ENCODE assay signal across 8 cellular contexts in the genomic region with DNA sequence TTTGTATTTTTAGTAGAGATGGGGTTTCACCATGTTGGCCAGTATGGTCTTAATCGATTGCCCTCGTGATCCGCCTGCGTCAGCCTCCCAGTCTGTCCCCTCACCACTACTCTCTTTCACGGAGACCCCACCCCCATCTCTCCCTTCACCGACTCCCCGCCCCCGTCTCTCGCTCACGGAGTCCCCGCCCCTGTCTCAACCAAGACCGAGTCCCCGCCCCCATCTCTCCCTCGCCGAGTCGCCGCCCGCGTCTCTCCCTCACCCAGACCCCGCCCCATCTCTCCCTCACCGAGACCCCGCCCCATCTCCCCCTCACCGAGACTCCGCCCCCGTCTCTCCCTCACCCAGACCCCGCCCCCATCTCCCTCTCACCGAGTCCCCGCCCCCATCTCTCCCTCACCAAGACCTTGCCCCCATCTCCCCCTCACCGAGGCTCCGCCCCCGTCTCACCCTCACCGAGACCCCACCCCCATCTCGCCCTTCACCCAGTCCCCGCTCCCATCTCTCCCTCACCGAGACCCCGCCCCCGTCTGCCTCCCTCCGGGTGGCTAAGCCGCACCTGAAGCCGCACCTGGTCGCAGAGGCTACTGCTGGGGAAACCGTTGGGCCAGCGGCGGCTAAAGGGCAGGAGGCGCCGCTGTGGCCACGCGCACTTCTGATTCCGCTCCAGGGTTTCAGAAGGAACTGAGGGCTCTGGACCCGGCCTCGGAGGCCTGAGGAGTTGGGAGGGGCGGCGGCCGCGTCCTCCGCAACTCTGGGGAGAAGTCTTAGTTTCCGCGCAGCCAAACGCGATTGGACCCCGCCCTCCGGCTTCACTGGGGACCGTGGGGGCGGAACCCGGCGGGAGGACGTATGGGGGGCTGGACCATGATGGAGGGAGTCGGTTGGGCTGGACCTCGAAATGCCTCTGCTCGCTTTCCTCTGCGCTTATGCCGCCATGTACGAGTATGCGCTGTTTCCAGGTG. TPM values are rescaled to one million over a fixed set of nuclear protein-coding genes. Genes with fewer than 3 reads are reported as not detected.
DNase-seq lines count a peak whose midpoint lies in the region; ATAC-seq lines count a peak whose summit lies in the region.

No MANE protein-coding gene starts in this region.

- ATAC-seq in GM19023 (IDR thresholded peaks at IDR 0.05; ENCODE audit: unreplicated experiment) = peak; percentile 68
- peak; percentile 70 for ATAC-seq in HG03342 (IDR thresholded peaks at IDR 0.05; ENCODE audit: unreplicated experiment)
- ATAC-seq in left lobe of liver = peak; percentile 93

- DNase-seq in AG08395 (ENCODE audit: low spot score) (peak; percentile 97), NCI-H524 treated with DMSO at 0.1 percent for 48 hours (lab: John Stamatoyannopoulos, UW) (peak; percentile 61), dedifferentiated amniotic fluid mesenchymal stem cell (ENCODE audit: extremely low spot score) (peak; percentile 89), left lobe of liver (ENCODE audit: low spot score) (peak; percentile 95)
- peak; percentile 97 for DNase-seq in activated CD4-positive, alpha-beta T cell treated with anti-CD3 and anti-CD28 coated beads, Interleukin-2, amount 50 U/mL, for 1 hour
- peak; percentile 98 to 99 for DNase-seq in stimulated activated CD4-positive, alpha-beta T cell treated with anti-CD3 and anti-CD28 coated beads, Interleukin-2, amount 100 ng/mL, for 24 hours

RNA-seq across cellular contexts. Expression of a gene that starts 17.1 kb away (rescaled TPM):
- total RNA-seq in left lobe of liver = 6.3 TPM

RNA-seq across cellular contexts. Expression of a gene that starts 33.2 kb away (rescaled TPM):
- 12.1 TPM for total RNA-seq in left lobe of liver

RNA-seq across cellular contexts. Expression of a gene that starts 42.1 kb away (rescaled TPM):
- 151 TPM for total RNA-seq in left lobe of liver

RNA-seq across cellular contexts. Expression of a gene that starts 49.5 kb away (rescaled TPM):
- total RNA-seq in left lobe of liver = 31.6 TPM

Comparison
In these comparisons a context has a peak if more than half of its experiments do, and no peak if none do; other contexts are left out.
1. Peak in every context shown above with its lines: DNase-seq and ATAC-seq.